In genomic region chr11:27296406-27296994, GRCh38 we compare ENCODE assay signal across 8 cellular contexts.
DNase-seq lines count a peak whose midpoint lies in the region; ATAC-seq and TF ChIP-seq lines count a peak whose summit lies in the region.

No MANE protein-coding gene starts in this region.

- ATAC-seq in GM18861 (IDR thresholded peaks at IDR 0.05; ENCODE audit: unreplicated experiment) (peak; percentile 85), HG03159 (IDR thresholded peaks at IDR 0.05; ENCODE audit: unreplicated experiment) (peak; percentile 84)
- ATAC-seq in stimulated activated naive CD8-positive, alpha-beta T cell treated with anti-CD3 and anti-CD28 coated beads, Interleukin-15, amount 100 ng/mL, for 72 hours, result no peak

- H3K4me1 ChIP-seq in liver (ENCODE audit: control insufficient read depth in 4 of 4, insufficient read depth in 4 of 4, low read length in 3 of 4), result peaks cover 0 to 16% (median 13%) of the 10 kb centered on the region in 4 donors

- peaks cover 3% of the 10 kb centered on the region for H3K4me1 Mint-ChIP-seq in MCF 10A (ENCODE audit: insufficient read depth, unreplicated experiment)
- H3K4me1 Mint-ChIP-seq in CD14-positive monocyte, result no peaks in the 10 kb centered on the region
- no peaks in the 10 kb centered on the region for H3K4me1 Mint-ChIP-seq in stimulated activated naive CD8-positive, alpha-beta T cell treated with anti-CD3 and anti-CD28 coated beads, Interleukin-15, amount 100 ng/mL, for 72 hours

- 40% methylated on average over 5 of the region's 5 CpGs for WGBS in liver

- H3K27ac Mint-ChIP-seq in MCF 10A (ENCODE audit: low read depth, unreplicated experiment), result no peak overlapping the region
- H3K27ac Mint-ChIP-seq in CD14-positive monocyte, result no peak overlapping the region
- no peak overlapping the region for H3K27ac Mint-ChIP-seq in stimulated activated naive CD8-positive, alpha-beta T cell treated with anti-CD3 and anti-CD28 coated beads, Interleukin-15, amount 100 ng/mL, for 72 hours

- intact Hi-C loops in MCF 10A (cut with micrococcal nuclease), result loop anchor here (1.0 to 5.0 kb wide), 4 partner anchors 92 to 190 kb away; partner anchors contain the start of gene LGR4
- intact Hi-C loops in CD14-positive monocyte (cut with micrococcal nuclease), result no loop called here

- no peaks in the 10 kb centered on the region for H3K9me3 ChIP-seq in liver (ENCODE audit: control insufficient read depth in 4 of 4, low read length in 3 of 4)

- H3K27me3 Mint-ChIP-seq in MCF 10A (ENCODE audit: insufficient read depth, unreplicated experiment), result no peaks in the 10 kb centered on the region
- H3K27me3 Mint-ChIP-seq in CD14-positive monocyte (ENCODE audit: low read depth in 3 of 3), result peaks cover 0 to 1% (median 1%) of the 10 kb centered on the region in 3 donors
- H3K27me3 Mint-ChIP-seq in stimulated activated naive CD8-positive, alpha-beta T cell treated with anti-CD3 and anti-CD28 coated beads, Interleukin-15, amount 100 ng/mL, for 72 hours, result peaks cover 6% of the 10 kb centered on the region

- no peaks in the 10 kb centered on the region for H3K27me3 ChIP-seq in liver (ENCODE audit: control insufficient read depth in 4 of 4, insufficient read depth in 4 of 4, low read length in 3 of 4)

- BruUV-seq in MCF 10A (replicated peaks; lab: Mats Ljungman, UMichigan), result no TSS peak

- CTCF ChIA-PET in MCF 10A (lab: Yijun Ruan, JAX), result interaction anchor here (0.5 to 9.7 kb wide), 49 partner anchors 10 to 232 kb away, joined by 3 to 115 read pairs (median 6); no protein-coding TSS in a partner anchor

- peaks cover 6% of the 10 kb centered on the region for H3K9me3 Mint-ChIP-seq in MCF 10A (ENCODE audit: unreplicated experiment)
- H3K9me3 Mint-ChIP-seq in CD14-positive monocyte, result peaks cover 0 to 9% (median 3%) of the 10 kb centered on the region in 7 donors
- peaks cover 7 to 9% of the 10 kb centered on the region in 2 donors for H3K9me3 Mint-ChIP-seq in stimulated activated naive CD8-positive, alpha-beta T cell treated with anti-CD3 and anti-CD28 coated beads, Interleukin-15, amount 100 ng/mL, for 72 hours

- POLR2A ChIA-PET in MCF 10A (lab: Yijun Ruan, JAX), result interaction anchor here (0.7 to 1.4 kb wide), 10 partner anchors 19 to 189 kb away, joined by 3 to 8 read pairs (median 3); no protein-coding TSS in a partner anchor

- H3K4me3 ChIP-seq in AG10803 (ENCODE audit: low read length) (no peak overlapping the region), liver (ENCODE audit: low read depth in 1 of 3, low read length in 3 of 3) (no peak overlapping the region)

- peak; percentile 91 for TF ChIP-seq CTCF in AG10803 (conservative IDR thresholded peaks at IDR 0.05; ENCODE audit: low read length)
- peak; percentile 56 for TF ChIP-seq CTCF in MCF 10A (IDR thresholded peaks at IDR 0.05; ENCODE audit: unreplicated experiment)
- TF ChIP-seq CTCF in liver (IDR thresholded peaks at IDR 0.05; ENCODE audit: low read depth, low read length, missing input control), result peak; percentile 52
- no peak for TF ChIP-seq CTCF in CD14-positive monocyte (IDR thresholded peaks at IDR 0.05)

- no peaks in the 10 kb centered on the region for H3K36me3 ChIP-seq in liver (ENCODE audit: control insufficient read depth in 4 of 4, insufficient read depth in 3 of 4, low read depth in 1 of 4, low read length in 3 of 4)

- peak; percentile 83 to 89 for TF ChIP-seq RAD21 in liver (IDR thresholded peaks at IDR 0.05)

- DNase-seq in AG10803 (ENCODE audit: low read depth) (peak; percentile 80), NCI-H345 treated with DMSO at 0.1 percent for 48 hours (lab: John Stamatoyannopoulos, UW; ENCODE audit: unreplicated experiment) (peak; percentile 27), MCF 10A (ENCODE audit: unreplicated experiment) (peak; percentile 69), CD14-positive monocyte (ENCODE audit: low spot score) (no peak)
- no peak for DNase-seq in stimulated activated naive CD8-positive, alpha-beta T cell treated with anti-CD3 and anti-CD28 coated beads, Interleukin-15, amount 100 ng/mL, for 72 hours

- no peak overlapping the region for H3K9ac ChIP-seq in liver (ENCODE audit: low read depth in 1 of 2, low read length in 2 of 2)

- H3K36me3 Mint-ChIP-seq in MCF 10A (ENCODE audit: insufficient read depth, unreplicated experiment) (no peaks in the 10 kb centered on the region), CD14-positive monocyte (no peaks in the 10 kb centered on the region)

- no peak overlapping the region for H3K27ac ChIP-seq in liver (ENCODE audit: low read depth in 1 of 2, low read length in 2 of 2)

- H3K4me3 Mint-ChIP-seq in MCF 10A (ENCODE audit: unreplicated experiment), result no peak overlapping the region
- H3K4me3 Mint-ChIP-seq in CD14-positive monocyte, result no peak overlapping the region
- H3K4me3 Mint-ChIP-seq in stimulated activated naive CD8-positive, alpha-beta T cell treated with anti-CD3 and anti-CD28 coated beads, Interleukin-15, amount 100 ng/mL, for 72 hours, result no peak overlapping the region

TF ChIP-seq in liver, 16 proteins besides CTCF, POLR2A, EP300 and RAD21:
- TF ChIP-seq YY1 (IDR thresholded peaks at IDR 0.05) (no peak), ATF3 (IDR thresholded peaks at IDR 0.05) (no peak), RXRA (IDR thresholded peaks at IDR 0.05) (peak in 1 of 2 donors; percentile 20), HNF4A (conservative IDR thresholded peaks at IDR 0.05) (peak in 1 of 2 donors; percentile 26), FOXA2 (IDR thresholded peaks at IDR 0.05) (peak; percentile 9)

Comparison
In these comparisons a context has a peak if more than half of its experiments do, and no peak if none do; other contexts are left out.
1. DNase-seq: peak in AG10803 (single experiment), NCI-H345 treated with DMSO at 0.1 percent for 48 hours (single experiment) and MCF 10A (single experiment); none in CD14-positive monocyte (single experiment) and stimulated activated naive CD8-positive, alpha-beta T cell treated with anti-CD3 and anti-CD28 coated beads, Interleukin-15, amount 100 ng/mL, for 72 hours (0 of 2).